8 cellular contexts compared by ENCODE assay signal in genomic region chr17:37489197-37490001, GRCh38. TPM values are rescaled to one million over a fixed set of nuclear protein-coding genes. Genes with fewer than 3 reads are reported as not detected.
A peak's percentile ranks its signal among the peaks of the same experiment; 100 is the strongest.
DNase-seq lines count a peak whose midpoint lies in the region; ATAC-seq and TF ChIP-seq lines count a peak whose summit lies in the region.

Gene DUSP14 (plus strand): TSS chr17:37489891. CDS start chr17:37512273, 22,382 bp downstream.

- peak within 1 kb of the TSS; percentile 99 for H3K4me2 ChIP-seq in osteoblast (ENCODE audit: insufficient read depth, low read length)

- no peak for TF ChIP-seq CTCF in osteoblast (IDR thresholded peaks at IDR 0.05; ENCODE audit: extremely low read depth, low read depth, low read length)

- H2AFZ ChIP-seq in osteoblast (ENCODE audit: low read length), result peak within 1 kb of the TSS; percentile 63

- no peaks in the 10 kb centered on the region for H3K27me3 ChIP-seq in osteoblast (ENCODE audit: insufficient read depth, low read length)

- H3K4me3 ChIP-seq in osteoblast (ENCODE audit: insufficient read depth, low read length), result peak within 1 kb of the TSS; percentile 87

- no peaks in the 10 kb centered on the region for H3K9me3 ChIP-seq in osteoblast (ENCODE audit: low read depth, low read length)

- H3K27ac Mint-ChIP-seq in activated naive CD4-positive, alpha-beta T cell treated with anti-CD3 and anti-CD28 coated beads, Interleukin-2, amount 50 U/mL, for 24 hours, result peak within 1 kb of the TSS; percentile 97

- no peaks in the 10 kb centered on the region for H3K27me3 Mint-ChIP-seq in activated naive CD4-positive, alpha-beta T cell treated with anti-CD3 and anti-CD28 coated beads, Interleukin-2, amount 50 U/mL, for 24 hours

- H3K27ac ChIP-seq in osteoblast (ENCODE audit: low read depth, low read length) (peak within 1 kb of the TSS; percentile 99), temporal lobe (ENCODE audit: low read depth, low read length) (peak within 1 kb of the TSS; percentile 74)

- no peaks in the 10 kb centered on the region for H3K36me3 ChIP-seq in osteoblast (ENCODE audit: insufficient read depth, low read length)

- no peaks in the 10 kb centered on the region for H3K9me3 Mint-ChIP-seq in activated naive CD4-positive, alpha-beta T cell treated with anti-CD3 and anti-CD28 coated beads, Interleukin-2, amount 50 U/mL, for 24 hours

- DNase-seq in EH (ENCODE audit: low read depth), result peak; percentile 85
- DNase-seq in LoVo (ENCODE audit: low spot score), result peak; percentile 88
- DNase-seq in SKM-1 (lab: John Stamatoyannopoulos, UW; ENCODE audit: unreplicated experiment), result peak; percentile 58
- no peak for DNase-seq in glomerular endothelial cell (ENCODE audit: extremely low read depth, low read depth, low spot score)
- peak; percentile 98 for DNase-seq in osteoblast (ENCODE audit: insufficient read length, low spot score, missing footprints)

- H3K36me3 Mint-ChIP-seq in activated naive CD4-positive, alpha-beta T cell treated with anti-CD3 and anti-CD28 coated beads, Interleukin-2, amount 50 U/mL, for 24 hours, result no peaks in the 10 kb centered on the region

- peaks cover 63% of the 10 kb centered on the region for H3K4me1 ChIP-seq in osteoblast (ENCODE audit: insufficient read depth, low read length)

- peak; percentile 68 for ATAC-seq in GM21786 (IDR thresholded peaks at IDR 0.05; ENCODE audit: unreplicated experiment)

- H4K20me1 ChIP-seq in osteoblast (ENCODE audit: insufficient read depth, low read length), result peaks cover 5% of the 10 kb centered on the region

- peaks cover 39% of the 10 kb centered on the region for H3K79me2 ChIP-seq in osteoblast (ENCODE audit: insufficient read depth, low read length)

- peak within 1 kb of the TSS; percentile 93 for H3K4me3 Mint-ChIP-seq in activated naive CD4-positive, alpha-beta T cell treated with anti-CD3 and anti-CD28 coated beads, Interleukin-2, amount 50 U/mL, for 24 hours

- H3K4me1 Mint-ChIP-seq in activated naive CD4-positive, alpha-beta T cell treated with anti-CD3 and anti-CD28 coated beads, Interleukin-2, amount 50 U/mL, for 24 hours, result peaks cover 44% of the 10 kb centered on the region

RNA-seq across cellular contexts. Expression of gene DUSP14, which starts in this region (rescaled TPM):
- total RNA-seq in glomerular endothelial cell (52.8 and 58.3 TPM in 2 replicates), osteoblast (79.3 and 97.7 TPM in 2 replicates), temporal lobe (9.1 TPM)
